ENCODE assay signal across 9 cellular contexts in the genomic region with DNA sequence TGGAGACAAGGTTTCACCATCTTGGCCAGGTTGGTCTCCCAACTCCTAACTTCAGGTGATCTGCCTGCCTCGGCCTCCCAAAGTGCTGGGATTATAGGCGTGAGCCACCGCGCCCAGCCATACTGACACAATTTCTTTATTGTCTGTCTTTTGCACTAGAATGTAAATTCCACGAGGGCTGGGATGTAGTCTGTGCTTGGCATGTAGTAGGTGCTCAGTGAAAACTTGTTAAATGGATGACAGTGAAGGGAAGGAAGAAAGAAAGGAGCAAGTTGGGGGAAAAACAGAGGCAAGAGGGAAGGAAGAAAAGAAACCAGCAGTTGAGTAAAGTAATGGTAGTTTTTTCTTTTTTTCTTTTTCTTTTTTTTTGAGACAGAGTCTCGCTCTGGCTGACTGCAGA.
"Had no signal": no experiment of that assay in that cellular context is flagged by ENCODE, and none has a peak within 500 bp of the region (broad histone marks: within the 10 kb centered on the region; RNA-seq: fewer than 3 reads in every experiment).

No MANE protein-coding gene starts in this region.

- FAIRE-seq: H1, H54 had no signal

- H3K36me3 ChIP-seq: HAP-1 had no signal

- H3K9ac ChIP-seq: GM23248 had no signal

- H3K4me1 ChIP-seq: HAP-1 had no signal

- DNase-seq: GM23248, GOT3, H7, HCEC 1CT, HFFc6 had no signal

- H3K4me3 ChIP-seq: GM23248, GM23338, HAP-1 had no signal

- H3K9me3 Mint-ChIP-seq: GM23338, HFFc6 had no signal

- H3K9me3 ChIP-seq: HAP-1 had no signal

- H3K4me2 ChIP-seq: GM23338 had no signal

- H3K27ac Mint-ChIP-seq: GM23338, HFFc6 had no signal

- H3K27ac ChIP-seq: GM23248 had no signal

- H3K4me3 Mint-ChIP-seq: GM23338, HFFc6 had no signal

- H2AFZ ChIP-seq: GM23248, GM23338 had no signal
